ENCODE assay signal across 8 cellular contexts in the genomic region with DNA sequence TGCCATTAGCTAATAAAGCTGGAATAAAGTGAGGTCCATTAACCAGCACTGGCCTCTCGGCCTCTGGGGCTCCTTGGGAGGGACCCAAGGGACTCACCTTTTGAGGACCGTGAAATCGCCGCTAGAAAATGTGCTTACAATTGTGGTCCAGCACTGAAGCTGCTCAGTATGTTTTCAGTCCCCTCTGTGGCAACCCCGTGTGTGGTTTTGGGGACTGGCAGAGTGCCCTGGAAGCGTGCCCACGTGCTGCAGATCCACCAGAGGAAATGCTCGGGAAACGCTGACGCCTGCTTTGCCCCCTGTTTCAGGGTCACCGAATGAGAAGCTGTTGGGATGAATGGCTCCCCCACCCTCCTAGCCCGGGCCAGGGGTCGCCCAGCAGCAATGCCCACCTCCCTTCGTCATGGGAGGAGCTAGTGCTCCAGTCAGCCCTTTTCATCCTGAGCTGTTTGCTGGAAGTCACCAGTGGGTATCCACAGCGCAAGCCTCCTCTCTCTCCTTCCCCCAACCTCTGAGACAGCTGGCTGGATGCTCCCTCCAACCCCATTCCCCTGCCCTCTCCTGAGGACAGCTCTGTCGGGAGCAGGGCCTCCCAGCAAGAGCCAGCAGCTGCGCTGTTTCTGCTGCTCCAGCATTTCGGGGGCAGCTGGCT. TPM values are rescaled to one million over a fixed set of nuclear protein-coding genes. Genes with fewer than 3 reads are reported as not detected.
DNase-seq lines count a peak whose midpoint lies in the region; ATAC-seq, FAIRE-seq and TF ChIP-seq lines count a peak whose summit lies in the region.
"Had no signal": no experiment of that assay in that cellular context is flagged by ENCODE, and none has a peak within 500 bp of the region (broad histone marks: within the 10 kb centered on the region; RNA-seq: fewer than 3 reads in every experiment).

No MANE protein-coding gene starts in this region.

- no peak for TF ChIP-seq CTCF in upper lobe of left lung (IDR thresholded peaks at IDR 0.05)

- no peaks in the 10 kb centered on the region for H3K4me1 Mint-ChIP-seq in memory B cell

- H3K27me3 Mint-ChIP-seq in memory B cell: peaks cover 7% of the 10 kb centered on the region

- peak overlapping the region in 3 of 4 donors; percentile 31 to 45 (median 42) for H3K4me3 ChIP-seq in upper lobe of left lung

- H3K27ac Mint-ChIP-seq in memory B cell: no peak overlapping the region

- H3K9me3 ChIP-seq in upper lobe of left lung: no peaks in the 10 kb centered on the region

- no peaks in the 10 kb centered on the region for H3K9me3 Mint-ChIP-seq in memory B cell

- no peaks in the 10 kb centered on the region for H3K36me3 Mint-ChIP-seq in memory B cell

- ATAC-seq in memory B cell (ENCODE audit: low read depth) (no peak), upper lobe of left lung (ENCODE audit: low FRiP score in 2 of 2) (peak; percentile 73 to 75), GM18867 (IDR thresholded peaks at IDR 0.05; ENCODE audit: unreplicated experiment) (no peak)

- FAIRE-seq in RCC 7860 (lab: Jason Lieb, UNC): peak; percentile 15

- H3K27me3 ChIP-seq in upper lobe of left lung: no peaks in the 10 kb centered on the region

- H3K36me3 ChIP-seq in upper lobe of left lung: no peaks in the 10 kb centered on the region

- peaks cover 39 to 43% (median 42%) of the 10 kb centered on the region in 4 donors for H3K4me1 ChIP-seq in upper lobe of left lung

- WGBS in upper lobe of left lung, 2 donors: 8 to 10% methylated on average over 8 to 18 of the region's 18 CpGs

- no peak for TF ChIP-seq EP300 in upper lobe of left lung (IDR thresholded peaks at IDR 0.05)

- DNase-seq in GM03348 (ENCODE audit: low spot score) (peak; percentile 87), RCC 7860 (ENCODE audit: low spot score) (peak; percentile 62), dedifferentiated amniotic fluid mesenchymal stem cell (ENCODE audit: extremely low spot score) (peak; percentile 54), memory B cell (ENCODE audit: low spot score in 2 of 2) (no peak), upper lobe of left lung (peak; percentile 79 to 80), SIG-M5 treated with dmso at 0.1 percent for 504 hours (lab: John Stamatoyannopoulos, UW; ENCODE audit: unreplicated experiment) (no peak)

- H3K4me3 Mint-ChIP-seq in memory B cell: peak overlapping the region; percentile 71

- H3K27ac ChIP-seq in upper lobe of left lung: peak overlapping the region; percentile 78 to 87 (median 82)

- no peak for TF ChIP-seq POLR2A in upper lobe of left lung (IDR thresholded peaks at IDR 0.05)

RNA-seq across cellular contexts. Expression of a gene that starts 33.1 kb away (rescaled TPM):
- 100 to 1,000 TPM in 1 of 6 donors, 10 to 100 TPM in 5; 37.0 to 117 (median 71.1) TPM for total RNA-seq in upper lobe of left lung

RNA-seq across cellular contexts. Expression of a gene that starts 47.8 kb away (rescaled TPM):
- total RNA-seq in upper lobe of left lung: 1 to 10 TPM; 3.1 to 7.9 (median 5.1) TPM
- total RNA-seq: SK-MEL-5 had no signal

Comparison
In these comparisons a context has a peak if more than half of its experiments do, and no peak if none do; other contexts are left out.
1. DNase-seq: peak in GM03348 (single experiment), RCC 7860 (single experiment), dedifferentiated amniotic fluid mesenchymal stem cell (single experiment) and upper lobe of left lung (2 of 2); none in memory B cell (0 of 2) and SIG-M5 treated with dmso at 0.1 percent for 504 hours (single experiment).
2. ATAC-seq: peak in upper lobe of left lung (2 of 2); none in memory B cell (single experiment) and GM18867 (single experiment).